In the genomic region with DNA sequence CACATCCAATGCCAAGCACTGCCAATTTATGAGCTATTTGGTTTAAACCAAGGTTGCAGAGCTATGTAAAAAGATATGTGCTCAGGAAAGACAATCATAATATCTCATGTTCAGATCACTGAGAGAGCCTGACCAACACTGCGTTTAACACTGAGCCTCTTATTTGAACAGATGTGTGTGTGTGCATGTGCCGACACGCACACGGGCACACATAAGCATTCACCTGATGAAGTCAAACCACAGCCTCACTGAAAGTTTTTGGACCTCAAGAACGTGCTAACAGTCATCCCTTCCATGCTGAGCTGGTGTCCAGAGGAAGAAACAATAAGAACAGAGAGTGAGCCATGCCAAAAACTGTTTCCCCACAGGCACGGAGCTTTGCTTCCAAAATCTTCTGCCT, we compare ENCODE assay signal across 26 cellular contexts.
"Had no signal": no experiment of that assay in that cellular context is flagged by ENCODE, and none has a peak within 500 bp of the region (broad histone marks: within the 10 kb centered on the region; RNA-seq: fewer than 3 reads in every experiment).

No MANE protein-coding gene starts in this region.

- H3K9me3 ChIP-seq: Peyer's patch had no signal

- H3K27ac ChIP-seq: Peyer's patch had no signal

- H3K4me3 ChIP-seq: Peyer's patch had no signal

- H3K9me3 Mint-ChIP-seq: activated B cell treated with CpG ODN at 0.5 μM for 24 hours; activated CD4-positive, alpha-beta T cell treated with anti-CD3 and anti-CD28 coated beads, Interleukin-2, amount 10 ng/mL, durations not matched to agents 24 days and 14 days; activated naive CD4-positive, alpha-beta T cell treated with anti-CD3 and anti-CD28 coated beads, Interleukin-2, amount 50 U/mL, for 24 hours; activated T-helper 2 cell treated with anti-CD3 and anti-CD28 coated beads, Interferon-gamma antibody, Interleukin-2, Interleukin-4, amounts not matched to agents 10 μg/mL and 5 μg/mL and 100 μg/mL, durations not matched to agents 14 hours and 24 hours and 36 hours; central memory CD8-positive, alpha-beta T cell; IgD-negative memory B cell had no signal

- H3K4me3 Mint-ChIP-seq: activated B cell treated with CpG ODN at 0.5 μM for 24 hours; activated CD4-positive, alpha-beta T cell treated with anti-CD3 and anti-CD28 coated beads, Interleukin-2, amount 10 ng/mL, durations not matched to agents 24 days and 14 days; activated CD8-positive, alpha-beta memory T cell treated with anti-CD3 and anti-CD28 coated beads, Interleukin-2, amount 10 ng/mL, durations not matched to agents 7 days and 5 days; activated naive CD4-positive, alpha-beta T cell treated with anti-CD3 and anti-CD28 coated beads, Interleukin-2, amount 50 U/mL, for 24 hours; central memory CD8-positive, alpha-beta T cell; IgD-negative memory B cell had no signal

- H3K27ac Mint-ChIP-seq: activated B cell treated with CpG ODN at 0.5 μM for 24 hours; activated CD4-positive, alpha-beta T cell treated with anti-CD3 and anti-CD28 coated beads, Interleukin-2, amount 10 ng/mL, durations not matched to agents 24 days and 14 days; activated CD8-positive, alpha-beta memory T cell treated with anti-CD3 and anti-CD28 coated beads, Interleukin-2, amount 10 ng/mL, durations not matched to agents 7 days and 5 days; activated naive CD4-positive, alpha-beta T cell treated with anti-CD3 and anti-CD28 coated beads, Interleukin-2, amount 50 U/mL, for 24 hours; activated T-helper 2 cell treated with anti-CD3 and anti-CD28 coated beads, Interferon-gamma antibody, Interleukin-2, Interleukin-4, amounts not matched to agents 10 μg/mL and 5 μg/mL and 100 μg/mL, durations not matched to agents 14 hours and 24 hours and 36 hours; IgD-negative memory B cell had no signal

- H3K27me3 Mint-ChIP-seq: activated B cell treated with CpG ODN at 0.5 μM for 24 hours; activated CD4-positive, alpha-beta T cell treated with anti-CD3 and anti-CD28 coated beads, Interleukin-2, amount 10 ng/mL, durations not matched to agents 24 days and 14 days; activated CD8-positive, alpha-beta memory T cell treated with anti-CD3 and anti-CD28 coated beads, Interleukin-2, amount 10 ng/mL, durations not matched to agents 7 days and 5 days; activated naive CD4-positive, alpha-beta T cell treated with anti-CD3 and anti-CD28 coated beads, Interleukin-2, amount 50 U/mL, for 24 hours; central memory CD8-positive, alpha-beta T cell; IgD-negative memory B cell had no signal

- DNase-seq: activated B cell treated with CpG ODN at 0.5 μM for 24 hours; activated CD4-positive, alpha-beta T cell treated with anti-CD3 and anti-CD28 coated beads for 1 hour; activated CD4-positive, alpha-beta T cell treated with anti-CD3 and anti-CD28 coated beads, Interleukin-2, amount 10 ng/mL, durations not matched to agents 24 days and 14 days; activated CD4-positive, alpha-beta T cell treated with anti-CD3 and anti-CD28 coated beads, Interleukin-2, amount 50 U/mL, for 48 hours; activated CD8-positive, alpha-beta memory T cell treated with anti-CD3 and anti-CD28 coated beads, Interleukin-2, amount 10 ng/mL, durations not matched to agents 7 days and 5 days; activated T-cell treated with anti-CD3 and anti-CD28 coated beads, Interleukin-2, amount 50 U/mL, for 48 hours; aorta; KG1; MV-4-11; NCI-H1092 treated with DMSO at 0.1 percent for 48 hours; NCI-H1436; NCI-H1694 treated with DMSO at 0.1 percent for 48 hours; NCI-H2029 treated with DMSO at 0.1 percent for 48 hours; NCI-H345; NCI-H510A; NCI-H69; NK-92 treated with Interleukin-12 subunit alpha and Interleukin-12 subunit beta, amount 100 ng/mL, for 24 hours; OCI-M1; Peyer's patch; SIG-M5; T-helper 2 cell; T1000 had no signal

- H3K27me3 ChIP-seq: Peyer's patch had no signal

- H3K4me1 Mint-ChIP-seq: activated CD8-positive, alpha-beta memory T cell treated with anti-CD3 and anti-CD28 coated beads, Interleukin-2, amount 10 ng/mL, durations not matched to agents 7 days and 5 days; central memory CD8-positive, alpha-beta T cell; IgD-negative memory B cell had no signal
